Comparison of ENCODE assay signal across 1 cellular context in the genomic region with DNA sequence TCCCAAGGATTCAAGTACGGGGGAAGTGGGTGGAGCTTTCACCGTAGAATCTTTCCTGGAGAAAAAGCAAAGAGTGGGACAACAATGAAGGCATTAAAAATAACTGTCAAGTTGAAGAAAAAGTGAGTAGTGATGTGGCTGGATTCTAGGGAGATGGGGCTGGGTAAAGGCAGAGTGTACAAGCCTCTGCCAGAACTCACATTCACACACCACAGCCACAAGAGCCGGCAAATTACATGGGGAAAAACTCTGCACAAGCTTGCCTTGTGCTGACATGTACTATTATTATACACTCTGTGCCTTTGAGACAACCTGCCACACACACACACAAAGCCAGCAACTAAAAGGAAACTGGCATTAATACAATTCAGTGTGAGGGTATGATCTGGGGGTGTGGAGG.
TF ChIP-seq lines count a peak whose summit lies in the region.

No MANE protein-coding gene starts in this region.

TF ChIP-seq in GM23338, 12 proteins besides CTCF, POLR2A, EP300 and RAD21:
- TF ChIP-seq ZNF462 (CRISPR knock-in tag; IDR thresholded peaks at IDR 0.05) (no peak), REST (IDR thresholded peaks at IDR 0.05; ENCODE audit: unreplicated experiment) (no peak), STAT1 (IDR thresholded peaks at IDR 0.05; ENCODE audit: unreplicated experiment) (no peak), EZH2phosphoT487 (IDR thresholded peaks at IDR 0.05; ENCODE audit: unreplicated experiment) (no peak), ZNF114 (CRISPR knock-in tag; IDR thresholded peaks at IDR 0.05) (no peak), JUNB (IDR thresholded peaks at IDR 0.05; ENCODE audit: unreplicated experiment) (no peak), ZNF331 (CRISPR knock-in tag; IDR thresholded peaks at IDR 0.05; ENCODE audit: low read depth) (no peak), NANOG (IDR thresholded peaks at IDR 0.05; ENCODE audit: borderline replicate concordance) (no peak), POLR2AphosphoS5 (IDR thresholded peaks at IDR 0.05; ENCODE audit: low read depth) (no peak), CREB1 (CRISPR knock-in tag; IDR thresholded peaks at IDR 0.05; ENCODE audit: low read depth) (no peak), EZH2 (IDR thresholded peaks at IDR 0.05; ENCODE audit: low read depth, unreplicated experiment) (no peak)
- TF ChIP-seq, protein P1, sequence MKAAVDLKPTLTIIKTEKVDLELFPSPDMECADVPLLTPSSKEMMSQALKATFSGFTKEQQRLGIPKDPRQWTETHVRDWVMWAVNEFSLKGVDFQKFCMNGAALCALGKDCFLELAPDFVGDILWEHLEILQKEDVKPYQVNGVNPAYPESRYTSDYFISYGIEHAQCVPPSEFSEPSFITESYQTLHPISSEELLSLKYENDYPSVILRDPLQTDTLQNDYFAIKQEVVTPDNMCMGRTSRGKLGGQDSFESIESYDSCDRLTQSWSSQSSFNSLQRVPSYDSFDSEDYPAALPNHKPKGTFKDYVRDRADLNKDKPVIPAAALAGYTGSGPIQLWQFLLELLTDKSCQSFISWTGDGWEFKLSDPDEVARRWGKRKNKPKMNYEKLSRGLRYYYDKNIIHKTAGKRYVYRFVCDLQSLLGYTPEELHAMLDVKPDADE (IDR thresholded peaks at IDR 0.05), result no peak
TF ChIP-seq in GM23338: peak in this region for 0.
